Comparison of ENCODE assay signal across 8 cellular contexts in genomic region chr19:17469371-17470203, GRCh38. TPM values are rescaled to one million over a fixed set of nuclear protein-coding genes. Genes with fewer than 3 reads are reported as not detected.
DNase-seq lines count a peak whose midpoint lies in the region; TF ChIP-seq lines count a peak whose summit lies in the region.

No MANE protein-coding gene starts in this region.

- H3K9me3 ChIP-seq in OCI-LY3 (ENCODE audit: insufficient read depth, low read length) (no peaks in the 10 kb centered on the region), muscle layer of colon (ENCODE audit: low read length) (no peaks in the 10 kb centered on the region)

- H3K4me1 ChIP-seq in OCI-LY3 (ENCODE audit: low read length) (peaks cover 22% of the 10 kb centered on the region), muscle layer of colon (ENCODE audit: insufficient read depth, low read length) (peaks cover 20% of the 10 kb centered on the region)

- peaks cover 8% of the 10 kb centered on the region for H3K27me3 ChIP-seq in OCI-LY3 (ENCODE audit: low read depth, low read length)
- no peaks in the 10 kb centered on the region for H3K27me3 ChIP-seq in muscle layer of colon (ENCODE audit: control insufficient read depth in 1 of 2, insufficient read depth in 2 of 2, low read length in 2 of 2)

- H3K4me3 ChIP-seq in OCI-LY3 (ENCODE audit: low read length) (peak overlapping the region; percentile 78), muscle layer of colon (ENCODE audit: low read depth in 1 of 2, low read length in 2 of 2) (peak overlapping the region; percentile 34 to 87)

- H3K4me2 ChIP-seq in OCI-LY3 (ENCODE audit: low read length): peak overlapping the region; percentile 78

- peak; percentile 82 for DNase-seq in COLO668 (lab: John Stamatoyannopoulos, UW; ENCODE audit: unreplicated experiment)
- DNase-seq in GM20000 (ENCODE audit: low spot score): peak; percentile 89
- peak; percentile 88 for DNase-seq in HT-29 (ENCODE audit: low spot score)
- peak; percentile 92 for DNase-seq in activated T-cell treated with anti-CD3 and anti-CD28 coated beads, Interleukin-2, amount 50 U/mL, for 1 hour
- DNase-seq in erythroblast (lab: John Stamatoyannopoulos, UW): peak; percentile 91 to 92
- peak; percentile 92 for DNase-seq in stimulated activated CD8-positive, alpha-beta memory T cell treated with anti-CD3 and anti-CD28 coated beads, Interleukin-4, amount 100 ng/mL, for 48 hours

- TF ChIP-seq CTCF in GM20000 (IDR thresholded peaks at IDR 0.05; ENCODE audit: extremely low read depth, missing control alignments) (no peak), OCI-LY3 (IDR thresholded peaks at IDR 0.05; ENCODE audit: low read depth, low read length) (no peak)

- H3K27ac ChIP-seq in OCI-LY3 (ENCODE audit: low read length) (peak overlapping the region; percentile 47), muscle layer of colon (ENCODE audit: low read depth, low read length) (peak overlapping the region; percentile 83)

- H4K20me1 ChIP-seq in OCI-LY3 (ENCODE audit: insufficient read depth, low read length): no peaks in the 10 kb centered on the region

- no peaks in the 10 kb centered on the region for H3K79me2 ChIP-seq in OCI-LY3 (ENCODE audit: low read length)

- H2AFZ ChIP-seq in OCI-LY3 (ENCODE audit: low read depth, low read length): peak overlapping the region; percentile 78

- TF ChIP-seq POLR2A in erythroblast (IDR thresholded peaks at IDR 0.05; ENCODE audit: low read length): peak; percentile 25

- H3K9ac ChIP-seq in OCI-LY3 (ENCODE audit: low read length) (peak overlapping the region; percentile 60), muscle layer of colon (ENCODE audit: low read length) (peak overlapping the region; percentile 65)

- H3K36me3 ChIP-seq in OCI-LY3 (replicated peaks; ENCODE audit: low read depth, low read length) (no peaks in the 10 kb centered on the region), muscle layer of colon (ENCODE audit: insufficient read depth, low read length) (no peaks in the 10 kb centered on the region)

RNA-seq across cellular contexts. Expression of gene SLC27A1, which starts 0.7 kb away (rescaled TPM):
- total RNA-seq in HT-29 (2014; rRNA removed; shearing (Covaris generic)): 2.6 and 3.1 TPM in 2 replicates

RNA-seq across cellular contexts. Expression of gene NXNL1, which starts 8.9 kb away (rescaled TPM):
- not detected in 2 replicates for total RNA-seq in HT-29 (2014; rRNA removed; shearing (Covaris generic))

RNA-seq across cellular contexts. Expression of gene TMEM221, which starts 21.1 kb away (rescaled TPM):
- total RNA-seq in HT-29 (2014; rRNA removed; shearing (Covaris generic)): not detected in 2 replicates

RNA-seq across cellular contexts. Expression of gene PGLS, which starts 41.9 kb away (rescaled TPM):
- 75.7 and 90.9 TPM in 2 replicates for total RNA-seq in HT-29 (2014; rRNA removed; shearing (Covaris generic))

RNA-seq across cellular contexts. Expression of gene MVB12A, which starts 49.7 kb away (rescaled TPM):
- 59.0 and 77.0 TPM in 2 replicates for total RNA-seq in HT-29 (2014; rRNA removed; shearing (Covaris generic))

Comparison
In these comparisons a context has a peak if more than half of its experiments do, and no peak if none do; other contexts are left out.
1. Peak in every context shown above with its lines: DNase-seq, H3K4me3 ChIP-seq and H3K27ac ChIP-seq.